In the genomic region with DNA sequence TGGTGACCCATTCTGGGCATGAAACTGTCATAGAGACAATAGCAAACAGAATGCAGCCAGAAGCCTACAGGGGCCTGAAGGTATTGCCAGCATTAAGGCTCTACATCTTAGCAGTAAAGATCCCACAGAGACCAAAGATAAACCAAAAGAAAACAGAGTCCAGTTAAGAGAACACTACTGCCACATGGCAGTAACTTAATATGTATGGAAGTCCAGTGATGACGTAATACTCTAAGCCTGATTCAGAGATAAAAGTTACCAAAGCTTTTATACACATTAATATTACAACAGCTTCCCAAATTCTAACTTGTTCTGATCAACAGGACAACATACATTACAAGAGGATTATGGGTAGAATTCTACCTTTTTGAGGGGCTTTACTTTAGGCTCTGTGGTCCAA, we compare ENCODE assay signal across 31 cellular contexts.
A peak's percentile ranks its signal among the peaks of the same experiment; 100 is the strongest.
DNase-seq lines count a peak whose midpoint lies in the region; TF ChIP-seq lines count a peak whose summit lies in the region.
"Had no signal": no experiment of that assay in that cellular context is flagged by ENCODE, and none has a peak within 500 bp of the region (broad histone marks: within the 10 kb centered on the region; RNA-seq: fewer than 3 reads in every experiment).

No MANE protein-coding gene starts in this region.

- peaks cover 5% of the 10 kb centered on the region for H3K4me1 Mint-ChIP-seq in nephron
- H3K4me1 Mint-ChIP-seq: stimulated activated effector memory CD8-positive, alpha-beta T cell treated with anti-CD3 and anti-CD28 coated beads, Interleukin-12 subunit alpha, Interleukin-12 subunit beta, amount 100 ng/mL, for 72 hours had no signal

- intact Hi-C loops in head of caudate nucleus (cut with DNase I): no loop called here

- no peaks in the 10 kb centered on the region for H3K36me3 ChIP-seq in adipocyte (ENCODE audit: control insufficient read depth, insufficient read depth, low read length, severe bottlenecking)
- H3K36me3 ChIP-seq: BLaER1, HAP-1, heart right ventricle, right atrium auricular region had no signal

- H3K4me1 ChIP-seq in adipocyte (ENCODE audit: control insufficient read depth, insufficient read depth, low read length): peaks cover 17% of the 10 kb centered on the region
- H3K4me1 ChIP-seq: BLaER1, HAP-1, parathyroid adenoma, right atrium auricular region had no signal

- H3K9me3 Mint-ChIP-seq in nephron: no peaks in the 10 kb centered on the region
- H3K9me3 Mint-ChIP-seq: activated T-helper 1 cell treated with anti-CD3 and anti-CD28 coated beads, Interleukin-12 subunit alpha, Interleukin-12 subunit beta, Interleukin-2, Interleukin-4 antibody, amounts not matched to agents 30 ng/mL and 10 ng/mL and 1 ng/mL, durations not matched to agents 14 hours and 24 hours and 36 hours had no signal

- H3K9me3 ChIP-seq in adipocyte (ENCODE audit: control insufficient read depth, low read length): no peaks in the 10 kb centered on the region
- H3K9me3 ChIP-seq: BLaER1, HAP-1, heart right ventricle, right atrium auricular region had no signal

- TF ChIP-seq CTCF in nephron (IDR thresholded peaks at IDR 0.05; ENCODE audit: unreplicated experiment in 3 of 3): no peak

- no peaks in the 10 kb centered on the region for H3K27me3 ChIP-seq in adipocyte (replicated peaks; ENCODE audit: control insufficient read depth, insufficient read depth, low read length)
- H3K27me3 ChIP-seq: BLaER1, heart right ventricle, right atrium auricular region had no signal

- no peak overlapping the region for H3K4me3 ChIP-seq in adipocyte (ENCODE audit: low read length)
- H3K4me3 ChIP-seq: BLaER1, HAP-1, heart right ventricle, right atrium auricular region had no signal

- no peak overlapping the region for H3K4me3 Mint-ChIP-seq in nephron
- H3K4me3 Mint-ChIP-seq: activated naive CD4-positive, alpha-beta T cell treated with anti-CD3 and anti-CD28 coated beads for 36 hours; activated T-helper 1 cell treated with anti-CD3 and anti-CD28 coated beads, Interleukin-12 subunit alpha, Interleukin-12 subunit beta, Interleukin-2, Interleukin-4 antibody, amounts not matched to agents 30 ng/mL and 10 ng/mL and 1 ng/mL, durations not matched to agents 14 hours and 24 hours and 36 hours; dendritic cell treated with granulocyte-macrophage colony-stimulating factor and Interleukin-4, amounts not matched to agents 40 ng/mL and 50 ng/mL, for 4 days; stimulated activated effector memory CD8-positive, alpha-beta T cell treated with anti-CD3 and anti-CD28 coated beads, Interleukin-12 subunit alpha, Interleukin-12 subunit beta, amount 100 ng/mL, for 72 hours had no signal

- H3K27ac Mint-ChIP-seq in nephron: peak overlapping the region in 2 of 3 experiments; percentile 55 to 89
- H3K27ac Mint-ChIP-seq: activated naive CD4-positive, alpha-beta T cell treated with anti-CD3 and anti-CD28 coated beads for 36 hours; activated T-helper 1 cell treated with anti-CD3 and anti-CD28 coated beads, Interleukin-12 subunit alpha, Interleukin-12 subunit beta, Interleukin-2, Interleukin-4 antibody, amounts not matched to agents 30 ng/mL and 10 ng/mL and 1 ng/mL, durations not matched to agents 14 hours and 24 hours and 36 hours; dendritic cell treated with granulocyte-macrophage colony-stimulating factor and Interleukin-4, amounts not matched to agents 40 ng/mL and 50 ng/mL, for 4 days; stimulated activated effector memory CD8-positive, alpha-beta T cell treated with anti-CD3 and anti-CD28 coated beads, Interleukin-12 subunit alpha, Interleukin-12 subunit beta, amount 100 ng/mL, for 72 hours had no signal

- DNase-seq in EH (ENCODE audit: low read depth) (peak; percentile 33), adipocyte (ENCODE audit: low read depth) (peak; percentile 59), fibroblast of gingiva (ENCODE audit: low read depth) (peak; percentile 64), amygdala (lab: John Stamatoyannopoulos, UW) (no peak), NCI-H1694 (lab: John Stamatoyannopoulos, UW) (no peak), NCI-H82 (lab: John Stamatoyannopoulos, UW) (no peak), head of caudate nucleus (no peak)
- DNase-seq: ACHN; activated CD4-positive, alpha-beta T cell treated with anti-CD3 and anti-CD28 coated beads, Interleukin-2, amount 50 U/mL, for 48 hours; activated CD8-positive, alpha-beta memory T cell treated with anti-CD3 and anti-CD28 coated beads, Interleukin-2, amount 50 U/mL, for 4 hours; activated naive CD4-positive, alpha-beta T cell treated with anti-CD3 and anti-CD28 coated beads for 36 hours; central memory CD4-positive, alpha-beta T cell; DMS79 treated with DMSO at 0.1 percent for 48 hours; heart right ventricle; Karpas-422; mammary epithelial cell; NCI-H1048; NCI-H1930; NCI-H69; RPMI8226; stimulated activated CD4-positive, alpha-beta T cell treated with anti-CD3 and anti-CD28 coated beads, Interleukin-4, amount 100 ng/mL, for 24 hours; T-helper 1 cell; trophoblast cell had no signal

- no peak overlapping the region for H3K9ac ChIP-seq in adipocyte (ENCODE audit: low read length)
- H3K9ac ChIP-seq: BLaER1, parathyroid adenoma had no signal

- H3K36me3 Mint-ChIP-seq in nephron (ENCODE audit: low read depth): no peaks in the 10 kb centered on the region
- H3K36me3 Mint-ChIP-seq: stimulated activated effector memory CD8-positive, alpha-beta T cell treated with anti-CD3 and anti-CD28 coated beads, Interleukin-12 subunit alpha, Interleukin-12 subunit beta, amount 100 ng/mL, for 72 hours had no signal

- no peaks in the 10 kb centered on the region for H3K27me3 Mint-ChIP-seq in nephron (ENCODE audit: low read depth)
- H3K27me3 Mint-ChIP-seq: dendritic cell treated with granulocyte-macrophage colony-stimulating factor and Interleukin-4, amounts not matched to agents 40 ng/mL and 50 ng/mL, for 4 days had no signal

Comparison
In these comparisons a context has a peak if more than half of its experiments do, and no peak if none do; other contexts are left out.
1. DNase-seq: peak in EH (single experiment), adipocyte (single experiment) and fibroblast of gingiva (single experiment); none in amygdala (0 of 56), NCI-H1694 (single experiment), NCI-H82 (single experiment) and head of caudate nucleus (0 of 42).